Comparison of ENCODE assay signal across 10 cellular contexts in the genomic region with DNA sequence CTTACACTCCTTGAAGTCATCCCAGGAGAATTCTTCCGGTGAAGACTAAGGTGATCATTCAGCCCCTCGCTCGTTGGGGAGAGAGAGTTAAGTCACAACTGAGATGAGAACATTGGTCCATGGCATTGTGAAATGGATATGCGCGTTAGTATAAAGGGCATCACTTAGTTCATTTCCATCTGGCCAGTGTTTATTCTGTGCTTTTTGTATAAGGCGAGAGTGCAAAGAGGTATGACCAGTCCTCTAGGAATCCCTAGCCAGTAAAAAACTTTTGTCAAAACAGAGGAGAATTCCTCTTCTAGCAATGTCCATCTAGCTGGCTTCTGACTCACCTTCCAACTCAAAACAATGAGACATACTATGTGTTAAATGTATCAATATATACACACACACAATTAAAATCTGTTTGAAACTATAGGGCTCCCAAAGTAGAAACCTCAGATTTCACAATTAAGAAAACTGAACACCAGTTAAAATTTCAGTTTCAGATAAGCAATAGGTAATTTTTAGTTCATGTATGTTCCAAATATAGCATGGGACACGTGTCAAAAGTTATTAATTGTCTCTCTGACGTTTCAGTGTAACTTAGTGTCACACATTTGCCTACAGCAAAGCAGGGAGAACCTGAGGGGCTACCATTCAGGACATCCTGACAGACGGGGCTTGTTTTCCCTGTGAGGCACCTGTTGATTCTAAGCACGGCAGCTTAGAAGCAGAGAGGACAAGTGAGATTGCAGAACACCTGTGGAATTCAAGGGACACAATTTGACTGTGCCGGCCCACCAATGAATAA.
DNase-seq lines count a peak whose midpoint lies in the region; ATAC-seq and TF ChIP-seq lines count a peak whose summit lies in the region.
"Had no signal": no experiment of that assay in that cellular context is flagged by ENCODE, and none has a peak within 500 bp of the region (broad histone marks: within the 10 kb centered on the region; RNA-seq: fewer than 3 reads in every experiment).

No MANE protein-coding gene starts in this region.

- DNase-seq in AG10803 (ENCODE audit: low read depth): peak; percentile 43
- DNase-seq in brain microvascular endothelial cell: peak; percentile 80
- no peak for DNase-seq in mucosa of gallbladder (ENCODE audit: low spot score)
- no peak for DNase-seq in HuH-7.5 (ENCODE audit: low spot score)
- DNase-seq in omental fat pad (ENCODE audit: low spot score): no peak
- DNase-seq in stomach: no peak
- DNase-seq: colonic mucosa, T1000 had no signal

- H3K9me3 ChIP-seq in stomach: peaks cover 0 to 3% (median 0%) of the 10 kb centered on the region in 4 donors
- H3K9me3 ChIP-seq: colonic mucosa had no signal

- H3K36me3 ChIP-seq in brain microvascular endothelial cell (replicated peaks): no peaks in the 10 kb centered on the region
- H3K36me3 ChIP-seq in stomach: no peaks in the 10 kb centered on the region
- H3K36me3 ChIP-seq: colonic mucosa had no signal

- H3K27ac ChIP-seq in brain microvascular endothelial cell (peak overlapping the region; percentile 88), stomach (no peak overlapping the region)
- H3K27ac ChIP-seq: colonic mucosa had no signal

- TF ChIP-seq EP300 in stomach (IDR thresholded peaks at IDR 0.05): no peak

- no peak for TF ChIP-seq POLR2A in stomach (IDR thresholded peaks at IDR 0.05)

- peak; percentile 52 for ATAC-seq in GM19455 (IDR thresholded peaks at IDR 0.05; ENCODE audit: unreplicated experiment)
- peak; percentile 78 for ATAC-seq in HG03108 (IDR thresholded peaks at IDR 0.05; ENCODE audit: unreplicated experiment)
- no peak for ATAC-seq in omental fat pad (ENCODE audit: low FRiP score)

- H3K27me3 ChIP-seq in brain microvascular endothelial cell (replicated peaks): no peaks in the 10 kb centered on the region
- no peaks in the 10 kb centered on the region for H3K27me3 ChIP-seq in stomach
- H3K27me3 ChIP-seq: colonic mucosa had no signal

- intact Hi-C loops in stomach (cut with DNase I; ENCODE audit: low total_unique reads): no loop called here

- WGBS in stomach, 5 donors: 69 to 78% (median 74%) methylated on average over 11 of the region's 11 CpGs

- in situ Hi-C loops in brain microvascular endothelial cell (cut with HindIII; ENCODE audit: low pct_ligation_motif_present, low sequenced_read_pairs): no loop called here

- H3K4me1 ChIP-seq in stomach: peaks cover 0 to 9% (median 0%) of the 10 kb centered on the region in 4 donors
- H3K4me1 ChIP-seq: colonic mucosa had no signal

- H3K4me3 ChIP-seq in AG10803 (ENCODE audit: low read length): no peak overlapping the region
- peak overlapping the region; percentile 9 for H3K4me3 ChIP-seq in brain microvascular endothelial cell (ENCODE audit: low read depth, low read length)
- no peak overlapping the region for H3K4me3 ChIP-seq in stomach
- H3K4me3 ChIP-seq: colonic mucosa had no signal

- TF ChIP-seq CTCF in AG10803 (conservative IDR thresholded peaks at IDR 0.05; ENCODE audit: low read length) (no peak), brain microvascular endothelial cell (IDR thresholded peaks at IDR 0.05; ENCODE audit: low read depth, low read length, missing control alignments) (no peak), omental fat pad (IDR thresholded peaks at IDR 0.05) (no peak), stomach (IDR thresholded peaks at IDR 0.05) (no peak)

Comparison
In these comparisons a context has a peak if more than half of its experiments do, and no peak if none do; other contexts are left out.
1. DNase-seq: peak in AG10803 (single experiment) and brain microvascular endothelial cell (single experiment); none in mucosa of gallbladder (single experiment), HuH-7.5 (single experiment), omental fat pad (single experiment) and stomach (single experiment).